ENCODE assay signal across 8 cellular contexts in the genomic region with DNA sequence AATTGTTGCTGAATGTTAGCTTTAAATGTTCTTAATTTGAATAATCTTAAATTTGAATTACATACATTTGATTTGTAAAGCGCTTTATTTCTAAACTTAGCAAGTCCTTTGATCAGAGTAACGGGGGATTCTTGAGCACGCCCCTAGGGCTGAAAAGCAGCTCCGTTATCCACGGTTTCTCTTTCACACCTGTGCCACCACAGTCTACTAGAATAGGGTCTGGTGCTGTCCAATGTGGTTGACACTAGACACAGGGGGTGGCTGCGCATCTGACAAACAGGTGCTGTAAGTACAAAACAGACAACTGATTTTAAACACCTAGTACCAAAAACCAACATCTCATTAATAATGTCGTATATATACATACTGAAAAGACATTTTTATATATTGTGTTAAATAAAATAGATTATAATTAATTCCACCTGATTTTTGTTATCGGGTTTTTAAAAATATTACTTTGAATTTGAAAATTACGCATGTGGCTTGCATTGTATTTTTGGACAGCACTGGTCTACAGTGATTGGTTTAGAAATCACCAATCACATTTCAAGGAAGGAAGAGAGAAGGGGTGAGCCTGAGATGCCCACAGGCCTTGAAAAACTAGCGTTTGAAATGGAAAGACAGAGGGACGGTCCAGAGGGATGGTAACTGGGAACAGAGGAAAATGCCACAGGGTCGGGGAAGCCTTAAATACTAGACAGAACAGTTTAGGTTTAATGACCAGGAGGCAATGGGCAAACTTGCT. TPM values are rescaled to one million over a fixed set of nuclear protein-coding genes. Genes with fewer than 3 reads are reported as not detected.
DNase-seq lines count a peak whose midpoint lies in the region; ATAC-seq and TF ChIP-seq lines count a peak whose summit lies in the region.

No MANE protein-coding gene starts in this region.

- no peak overlapping the region for H3K4me3 ChIP-seq in PC-9

- POLR2A ChIA-PET in PC-9 (lab: Charles Lee; ENCODE audit: unreplicated experiment) = no interaction called here

- CTCF ChIA-PET in PC-9 (lab: Charles Lee) = interaction anchor here (0.7 kb wide), 1 partner anchor 101 kb away, joined by 10 read pairs; no protein-coding TSS in a partner anchor

- no peak overlapping the region for H3K4me2 ChIP-seq in PC-9

- peak overlapping the region in 1 of 2 donors; percentile 53 for H3K27ac Mint-ChIP-seq in stimulated activated naive CD8-positive, alpha-beta T cell treated with anti-CD3 and anti-CD28 coated beads, Interleukin-15, amount 100 ng/mL, for 72 hours
- no peak overlapping the region for H3K27ac Mint-ChIP-seq in activated T-helper 1 cell treated with anti-CD3 and anti-CD28 coated beads, Interleukin-12 subunit alpha, Interleukin-12 subunit beta, Interleukin-2, Interleukin-4 antibody, amounts not matched to agents 30 ng/mL and 10 ng/mL and 1 ng/mL, durations not matched to agents 14 hours and 24 hours and 36 hours

- intact Hi-C loops in activated T-helper 1 cell treated with anti-CD3 and anti-CD28 coated beads, Interleukin-12 subunit alpha, Interleukin-12 subunit beta, Interleukin-2, Interleukin-4 antibody, amounts not matched to agents 30 ng/mL and 10 ng/mL and 1 ng/mL, durations not matched to agents 14 hours and 24 hours and 36 hours (cut with micrococcal nuclease) = loop anchor here (10.0 kb wide), 1 partner anchor 1614 kb away; a partner anchor contains a TSS
- intact Hi-C loops in PC-9 (cut with micrococcal nuclease; ENCODE audit: unreplicated experiment) = no loop called here

- no peak for TF ChIP-seq CTCF in PC-9 (conservative IDR thresholded peaks at IDR 0.05)

- peak; percentile 39 to 47 for DNase-seq in stimulated activated naive CD8-positive, alpha-beta T cell treated with anti-CD3 and anti-CD28 coated beads, Interleukin-15, amount 100 ng/mL, for 72 hours
- DNase-seq in stimulated activated naive CD8-positive, alpha-beta T cell treated with anti-CD3 and anti-CD28 coated beads, Interleukin-15, Interleukin-2, amounts not matched to agents 100 U/mL and 50 U/mL, for 24 hours = no peak
- peak; percentile 25 for DNase-seq in activated T-helper 1 cell treated with anti-CD3 and anti-CD28 coated beads, Interleukin-12 subunit alpha, Interleukin-12 subunit beta, Interleukin-2, Interleukin-4 antibody, amounts not matched to agents 30 ng/mL and 10 ng/mL and 1 ng/mL, durations not matched to agents 14 hours and 24 hours and 36 hours (ENCODE audit: low spot score)
- DNase-seq in GM03348 (ENCODE audit: low spot score) (no peak), foreskin melanocyte (no peak), PC-9 (no peak), A172 (ENCODE audit: low spot score) (no peak)

- H3K9me3 ChIP-seq in PC-9 (ENCODE audit: insufficient read depth, low read depth) = no peaks in the 10 kb centered on the region

- no peak overlapping the region for H3K27ac ChIP-seq in PC-9

- no peaks in the 10 kb centered on the region for H3K9me2 ChIP-seq in PC-9 (ENCODE audit: insufficient read depth)

- H3F3A ChIP-seq in PC-9 (ENCODE audit: insufficient read depth, low read depth) = no peaks in the 10 kb centered on the region

- no peaks in the 10 kb centered on the region for H3K27me3 ChIP-seq in PC-9 (ENCODE audit: insufficient read depth, low read depth)

- no peak overlapping the region for H2AFZ ChIP-seq in PC-9

- H3K79me2 ChIP-seq in PC-9 (ENCODE audit: low read depth) = peaks cover 27% of the 10 kb centered on the region

- H3K27me3 Mint-ChIP-seq in stimulated activated naive CD8-positive, alpha-beta T cell treated with anti-CD3 and anti-CD28 coated beads, Interleukin-15, amount 100 ng/mL, for 72 hours = no peaks in the 10 kb centered on the region
- no peaks in the 10 kb centered on the region for H3K27me3 Mint-ChIP-seq in activated T-helper 1 cell treated with anti-CD3 and anti-CD28 coated beads, Interleukin-12 subunit alpha, Interleukin-12 subunit beta, Interleukin-2, Interleukin-4 antibody, amounts not matched to agents 30 ng/mL and 10 ng/mL and 1 ng/mL, durations not matched to agents 14 hours and 24 hours and 36 hours (ENCODE audit: insufficient read depth)

- H3K4me1 ChIP-seq in PC-9 (replicated peaks; ENCODE audit: insufficient read depth) = 0 out of 2 replicates have a peak, but pooled peaks cover 1% of the 10 kb centered on the region

- no peaks in the 10 kb centered on the region for H4K20me1 ChIP-seq in PC-9 (ENCODE audit: insufficient read depth)

- peaks cover 55% of the 10 kb centered on the region for H3K4me1 Mint-ChIP-seq in stimulated activated naive CD8-positive, alpha-beta T cell treated with anti-CD3 and anti-CD28 coated beads, Interleukin-15, amount 100 ng/mL, for 72 hours
- peaks cover 36% of the 10 kb centered on the region for H3K4me1 Mint-ChIP-seq in activated T-helper 1 cell treated with anti-CD3 and anti-CD28 coated beads, Interleukin-12 subunit alpha, Interleukin-12 subunit beta, Interleukin-2, Interleukin-4 antibody, amounts not matched to agents 30 ng/mL and 10 ng/mL and 1 ng/mL, durations not matched to agents 14 hours and 24 hours and 36 hours (ENCODE audit: low read depth)

- H3K4me3 Mint-ChIP-seq in stimulated activated naive CD8-positive, alpha-beta T cell treated with anti-CD3 and anti-CD28 coated beads, Interleukin-15, amount 100 ng/mL, for 72 hours = peak overlapping the region; percentile 16 to 35
- peak overlapping the region; percentile 60 for H3K4me3 Mint-ChIP-seq in activated T-helper 1 cell treated with anti-CD3 and anti-CD28 coated beads, Interleukin-12 subunit alpha, Interleukin-12 subunit beta, Interleukin-2, Interleukin-4 antibody, amounts not matched to agents 30 ng/mL and 10 ng/mL and 1 ng/mL, durations not matched to agents 14 hours and 24 hours and 36 hours

- BruUV-seq in PC-9 (replicated peaks; lab: Mats Ljungman, UMichigan) = no TSS peak

- peak; percentile 100 for ATAC-seq in stimulated activated naive CD8-positive, alpha-beta T cell treated with anti-CD3 and anti-CD28 coated beads, Interleukin-15, amount 100 ng/mL, for 72 hours
- no peak for ATAC-seq in stimulated activated naive CD8-positive, alpha-beta T cell treated with anti-CD3 and anti-CD28 coated beads, Interleukin-15, Interleukin-2, amounts not matched to agents 100 U/mL and 50 U/mL, for 24 hours
- peak; percentile 95 for ATAC-seq in HG03045 (IDR thresholded peaks at IDR 0.05; ENCODE audit: unreplicated experiment)

- no peaks in the 10 kb centered on the region for H3K36me3 ChIP-seq in PC-9 (ENCODE audit: low read depth)

- H3K36me3 Mint-ChIP-seq in activated T-helper 1 cell treated with anti-CD3 and anti-CD28 coated beads, Interleukin-12 subunit alpha, Interleukin-12 subunit beta, Interleukin-2, Interleukin-4 antibody, amounts not matched to agents 30 ng/mL and 10 ng/mL and 1 ng/mL, durations not matched to agents 14 hours and 24 hours and 36 hours (ENCODE audit: low read depth) = peaks cover 30% of the 10 kb centered on the region

- no peaks in the 10 kb centered on the region for H3K9me3 Mint-ChIP-seq in stimulated activated naive CD8-positive, alpha-beta T cell treated with anti-CD3 and anti-CD28 coated beads, Interleukin-15, amount 100 ng/mL, for 72 hours
- no peaks in the 10 kb centered on the region for H3K9me3 Mint-ChIP-seq in activated T-helper 1 cell treated with anti-CD3 and anti-CD28 coated beads, Interleukin-12 subunit alpha, Interleukin-12 subunit beta, Interleukin-2, Interleukin-4 antibody, amounts not matched to agents 30 ng/mL and 10 ng/mL and 1 ng/mL, durations not matched to agents 14 hours and 24 hours and 36 hours

RNA-seq across cellular contexts. Expression of a gene that starts 7.3 kb away (rescaled TPM):
- 54.4 and 56.7 TPM in 2 replicates for total RNA-seq in activated T-helper 1 cell treated with anti-CD3 and anti-CD28 coated beads, Interleukin-12 subunit alpha, Interleukin-12 subunit beta, Interleukin-2, Interleukin-4 antibody, amounts not matched to agents 30 ng/mL and 10 ng/mL and 1 ng/mL, durations not matched to agents 14 hours and 24 hours and 36 hours
- total RNA-seq in PC-9 (2021) = 49.9 and 63.0 TPM in 2 replicates
- 58.6 and 80.2 TPM in 2 replicates for total RNA-seq in A172 (2014; rRNA removed; shearing (Covaris generic))

RNA-seq across cellular contexts. Expression of a gene that starts 40.9 kb away (rescaled TPM):
- 9.7 and 11.1 TPM in 2 replicates for total RNA-seq in activated T-helper 1 cell treated with anti-CD3 and anti-CD28 coated beads, Interleukin-12 subunit alpha, Interleukin-12 subunit beta, Interleukin-2, Interleukin-4 antibody, amounts not matched to agents 30 ng/mL and 10 ng/mL and 1 ng/mL, durations not matched to agents 14 hours and 24 hours and 36 hours
- 15.3 and 16.5 TPM in 2 replicates for total RNA-seq in PC-9 (2021)
- 26.9 and 33.6 TPM in 2 replicates for total RNA-seq in A172 (2014; rRNA removed; shearing (Covaris generic))

Comparison
In these comparisons a context has a peak if more than half of its experiments do, and no peak if none do; other contexts are left out.
1. DNase-seq: peak in stimulated activated naive CD8-positive, alpha-beta T cell treated with anti-CD3 and anti-CD28 coated beads, Interleukin-15, amount 100 ng/mL, for 72 hours (2 of 2) and activated T-helper 1 cell treated with anti-CD3 and anti-CD28 coated beads, Interleukin-12 subunit alpha, Interleukin-12 subunit beta, Interleukin-2, Interleukin-4 antibody, amounts not matched to agents 30 ng/mL and 10 ng/mL and 1 ng/mL, durations not matched to agents 14 hours and 24 hours and 36 hours (single experiment); none in stimulated activated naive CD8-positive, alpha-beta T cell treated with anti-CD3 and anti-CD28 coated beads, Interleukin-15, Interleukin-2, amounts not matched to agents 100 U/mL and 50 U/mL, for 24 hours (single experiment), GM03348 (single experiment), foreskin melanocyte (single experiment), PC-9 (0 of 2) and A172 (single experiment).